Comparison of ENCODE assay signal across 20 cellular contexts in genomic region chr5:95035891-95036675, GRCh38.
A peak's percentile ranks its signal among the peaks of the same experiment; 100 is the strongest.
DNase-seq lines count a peak whose midpoint lies in the region; ATAC-seq and TF ChIP-seq lines count a peak whose summit lies in the region.
"Had no signal": no experiment of that assay in that cellular context is flagged by ENCODE, and none has a peak within 500 bp of the region (broad histone marks: within the 10 kb centered on the region; RNA-seq: fewer than 3 reads in every experiment).

No MANE protein-coding gene starts in this region.

- WGBS in SK-N-SH (ENCODE audit: low lambda C conversion rate) = 25% methylated on average over 7 of the region's 7 CpGs

- TF ChIP-seq EP300 in SK-N-SH (IDR thresholded peaks at IDR 0.05; ENCODE audit: borderline replicate concordance in 1 of 2, low read depth in 1 of 2, low read length in 1 of 2) = no peak

- no peak overlapping the region for H3K9ac ChIP-seq in SK-N-SH
- H3K9ac ChIP-seq: GM23248, parathyroid adenoma had no signal

- H3K27me3 ChIP-seq in SK-N-SH (ENCODE audit: insufficient read depth) = no peaks in the 10 kb centered on the region
- H3K27me3 ChIP-seq in MG63 = no peaks in the 10 kb centered on the region
- H3K27me3 ChIP-seq: spleen, tibial nerve had no signal

- no peaks in the 10 kb centered on the region for H3K4me1 ChIP-seq in SK-N-SH (ENCODE audit: control insufficient read depth in 1 of 2, insufficient read depth in 2 of 2, low read depth in 1 of 2, low read length in 1 of 2)
- H3K4me1 ChIP-seq: parathyroid adenoma, spleen had no signal

- no peak overlapping the region; the same call in 1 of the 2 replicates for H2AFZ ChIP-seq in SK-N-SH (ENCODE audit: low read depth)
- H2AFZ ChIP-seq: GM23248, parathyroid adenoma had no signal

- CTCF ChIA-PET in SK-N-SH (lab: Yijun Ruan, JAX) = no interaction called here

- H3K79me2 ChIP-seq in SK-N-SH (ENCODE audit: insufficient read depth) = no peaks in the 10 kb centered on the region
- H3K79me2 ChIP-seq: parathyroid adenoma had no signal

- DNase-seq in SK-N-SH (no peak), MG63 (no peak), fibroblast of mammary gland (ENCODE audit: low read depth) (peak; percentile 16), cerebellar nuclear complex (lab: John Stamatoyannopoulos, UW) (no peak), nucleus accumbens (lab: John Stamatoyannopoulos, UW) (no peak), NCI-H524 (lab: John Stamatoyannopoulos, UW) (no peak)
- DNase-seq: 8988T; activated CD4-positive, CD25-positive, alpha-beta regulatory T cell; foreskin fibroblast; GM23248; NCI-H2081; NCI-H526; spleen had no signal

- H3K9me2 ChIP-seq in SK-N-SH = no peaks in the 10 kb centered on the region

- POLR2A ChIA-PET in SK-N-SH (lab: Yijun Ruan, JAX) = no interaction called here

- H3K4me2 ChIP-seq in SK-N-SH = no peak overlapping the region

- no peaks in the 10 kb centered on the region for H3F3A ChIP-seq in SK-N-SH (replicated peaks; ENCODE audit: insufficient read depth)

- TF ChIP-seq CTCF in SK-N-SH (IDR thresholded peaks at IDR 0.05) (no peak), fibroblast of mammary gland (conservative IDR thresholded peaks at IDR 0.05; ENCODE audit: control insufficient read depth, insufficient read depth, low read depth, low read length) (no peak)

- no peak for TF ChIP-seq RAD21 in SK-N-SH (IDR thresholded peaks at IDR 0.05; ENCODE audit: low read length)

- ATAC-seq in SK-N-SH treated with all-trans-retinoic acid at 6 μM for 48 hours (peak; percentile 53; the same call in 2 of the 3 replicates), HG03039 (IDR thresholded peaks at IDR 0.05; ENCODE audit: unreplicated experiment) (no peak)
- ATAC-seq: activated T-helper 17 cell treated with anti-CD3 and anti-CD28 coated beads, Interleukin-2, amount 50 U/mL, for 72 hours; stimulated activated memory B cell treated with anti-CD40 and anti-IgM and Interleukin-4, amounts not matched to agents 10 μg/mL and 1 μg/mL and 100 μg/mL, for 72 hours had no signal

- H3K36me3 ChIP-seq in SK-N-SH (replicated peaks in 1 of 2; ENCODE audit: control insufficient read depth in 1 of 2, insufficient read depth in 2 of 2, low read length in 1 of 2) (no peaks in the 10 kb centered on the region), MG63 (no peaks in the 10 kb centered on the region)
- H3K36me3 ChIP-seq: spleen, tibial nerve had no signal

- H3K27ac ChIP-seq in SK-N-SH (ENCODE audit: low read depth in 2 of 2, low read length in 1 of 2) = no peak overlapping the region
- H3K27ac ChIP-seq: C4-2B, GM23248, parathyroid adenoma, spleen, tibial nerve had no signal

- H4K20me1 ChIP-seq in SK-N-SH (ENCODE audit: insufficient read depth) = no peaks in the 10 kb centered on the region

- H3K4me3 ChIP-seq in SK-N-SH (ENCODE audit: low read depth in 2 of 2, low read length in 1 of 2) (no peak overlapping the region; a peak in 1 of 4 replicates), MG63 (0 out of 2 replicates have a peak overlapping the region, but pooled peaks have one; percentile 2), fibroblast of mammary gland (ENCODE audit: control insufficient read depth, low read depth, low read length) (no peak overlapping the region)
- H3K4me3 ChIP-seq: GM23248, spleen, tibial nerve had no signal

- no peaks in the 10 kb centered on the region for H3K9me3 ChIP-seq in SK-N-SH
- peaks cover 4% of the 10 kb centered on the region; the same call in 1 of the 2 replicates for H3K9me3 ChIP-seq in MG63

TF ChIP-seq in SK-N-SH treated with all-trans-retinoic acid at 6 μM for 48 hours, 23 proteins besides CTCF, POLR2A, EP300 and RAD21:
- TF ChIP-seq CREB5 (CRISPR knock-in tag; IDR thresholded peaks at IDR 0.05; ENCODE audit: low read depth) = no peak
- TF ChIP-seq ZFP30 (CRISPR knock-in tag; IDR thresholded peaks at IDR 0.05) = no peak
- no peak for TF ChIP-seq ZNF70 (CRISPR knock-in tag; IDR thresholded peaks at IDR 0.05)
- TF ChIP-seq GLIS3 (CRISPR knock-in tag; IDR thresholded peaks at IDR 0.05) = no peak
- no peak for TF ChIP-seq ZC3H10 (CRISPR knock-in tag; IDR thresholded peaks at IDR 0.05)
- no peak for TF ChIP-seq ARNTL (CRISPR knock-in tag; IDR thresholded peaks at IDR 0.05; ENCODE audit: borderline replicate concordance, low read depth)
- TF ChIP-seq PPARA (CRISPR knock-in tag; IDR thresholded peaks at IDR 0.05; ENCODE audit: borderline replicate concordance) = no peak
- TF ChIP-seq RARB (CRISPR knock-in tag; IDR thresholded peaks at IDR 0.05) = no peak
- no peak for TF ChIP-seq PATZ1 (CRISPR knock-in tag; IDR thresholded peaks at IDR 0.05; ENCODE audit: borderline replicate concordance)
- no peak for TF ChIP-seq TCF4 (CRISPR knock-in tag; IDR thresholded peaks at IDR 0.05; ENCODE audit: borderline replicate concordance)
- no peak for TF ChIP-seq OSR1 (CRISPR knock-in tag; IDR thresholded peaks at IDR 0.05)
- TF ChIP-seq ZNF8 (CRISPR knock-in tag; IDR thresholded peaks at IDR 0.05) = no peak
- TF ChIP-seq ZNF565 (CRISPR knock-in tag; conservative IDR thresholded peaks at IDR 0.05; ENCODE audit: low read depth) = no peak

TF ChIP-seq in SK-N-SH, 30 proteins besides CTCF, POLR2A, EP300 and RAD21:
- TF ChIP-seq TAF1 (IDR thresholded peaks at IDR 0.05; ENCODE audit: borderline replicate concordance, low read depth, low read length) (no peak), PBX3 (IDR thresholded peaks at IDR 0.05) (no peak), MEF2A (IDR thresholded peaks at IDR 0.05; ENCODE audit: borderline replicate concordance, low read depth) (no peak), USF1 (IDR thresholded peaks at IDR 0.05; ENCODE audit: borderline replicate concordance, low read depth) (no peak), MAX (IDR thresholded peaks at IDR 0.05; ENCODE audit: low read depth) (no peak), FOXJ3 (CRISPR knock-in tag; IDR thresholded peaks at IDR 0.05) (no peak), CHD2 (IDR thresholded peaks at IDR 0.05; ENCODE audit: low read length, partially characterized antibody) (no peak), TEAD4 (IDR thresholded peaks at IDR 0.05; ENCODE audit: borderline replicate concordance, insufficient read depth) (no peak), TCF12 (IDR thresholded peaks at IDR 0.05) (no peak), RXRA (IDR thresholded peaks at IDR 0.05; ENCODE audit: borderline replicate concordance, low read depth) (no peak), NRF1 (IDR thresholded peaks at IDR 0.05; ENCODE audit: low read depth, low read length) (no peak), REST (IDR thresholded peaks at IDR 0.05; ENCODE audit: low read depth, low read length) (no peak), FOXM1 (IDR thresholded peaks at IDR 0.05; ENCODE audit: low read depth) (no peak), NFIC (IDR thresholded peaks at IDR 0.05; ENCODE audit: borderline replicate concordance) (no peak), MXI1 (IDR thresholded peaks at IDR 0.05; ENCODE audit: low read depth, low read length) (no peak), FOSL2 (IDR thresholded peaks at IDR 0.05; ENCODE audit: borderline replicate concordance, low read depth) (no peak), GABPA (IDR thresholded peaks at IDR 0.05; ENCODE audit: low read depth) (no peak), SIN3A (IDR thresholded peaks at IDR 0.05; ENCODE audit: borderline replicate concordance, low read depth, low read length) (no peak)
